ENCODE assay signal across 8 cellular contexts in the genomic region with DNA sequence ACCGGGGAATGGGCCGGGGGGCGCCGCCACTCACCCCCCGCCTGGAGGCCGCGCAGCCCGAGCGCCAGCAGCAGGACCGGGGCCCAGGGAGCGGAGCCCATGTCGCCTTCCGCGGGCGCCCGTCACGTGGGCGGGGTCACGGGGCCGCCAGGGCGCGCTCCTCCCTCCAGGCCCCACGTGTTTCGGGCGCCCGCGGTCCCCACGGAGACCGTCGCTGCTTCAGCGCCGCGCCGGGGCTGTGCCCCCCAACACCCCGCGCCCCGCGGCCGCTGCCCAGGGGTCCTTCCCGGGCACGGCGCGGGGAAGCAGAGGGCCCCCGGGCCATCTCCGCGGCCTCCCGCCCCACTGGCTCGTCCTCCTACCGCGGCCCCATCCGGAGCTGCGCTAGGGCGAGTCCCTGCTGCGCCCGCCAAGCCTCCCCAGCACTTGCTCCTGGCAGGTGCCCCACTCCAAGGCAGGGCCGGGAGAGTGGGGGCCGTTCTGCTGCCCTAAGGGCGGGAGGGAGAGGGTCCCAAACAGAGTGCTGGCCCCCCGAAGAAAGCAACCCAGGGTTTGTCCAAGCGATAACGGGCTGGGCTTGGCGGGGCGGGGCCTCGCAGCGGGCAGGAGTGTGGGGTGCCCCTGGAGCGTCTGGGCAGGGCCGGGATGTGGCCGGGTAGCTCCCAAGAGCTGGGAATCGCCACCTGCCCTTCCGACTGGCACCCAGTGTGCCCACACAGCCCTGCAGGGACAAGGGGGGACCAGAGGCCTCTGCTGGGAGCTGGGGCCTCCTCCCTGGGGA. TPM values are rescaled to one million over a fixed set of nuclear protein-coding genes. Genes with fewer than 3 reads are reported as not detected.
DNase-seq lines count a peak whose midpoint lies in the region; ATAC-seq, FAIRE-seq and TF ChIP-seq lines count a peak whose summit lies in the region.

A gene (minus strand): TSS at position 121 of the 781 bp plus-strand sequence. CDS start 20 bp downstream, at position 101.

- H3K9me1 ChIP-seq in endothelial cell of umbilical vein (replicated peaks; ENCODE audit: control insufficient read depth, extremely low read depth, insufficient read depth, low read length): no peaks in the 10 kb centered on the region

- peak; percentile 64 for ATAC-seq in HG02852 (IDR thresholded peaks at IDR 0.05; ENCODE audit: unreplicated experiment)

- H3K36me3 ChIP-seq in endothelial cell of umbilical vein (ENCODE audit: control insufficient read depth in 2 of 2, extremely low read depth in 1 of 2, insufficient read depth in 2 of 2, low read length in 2 of 2) (peaks cover 0 to 13% of the 10 kb centered on the region in 2 experiments), mucosa of rectum (ENCODE audit: control insufficient read depth in 2 of 2, insufficient read depth in 2 of 2, low read length in 2 of 2) (peaks cover 0 to 9% of the 10 kb centered on the region in 2 donors)

- H4K20me1 ChIP-seq in endothelial cell of umbilical vein (replicated peaks; ENCODE audit: control insufficient read depth, extremely low read depth, insufficient read depth, low read length): no peaks in the 10 kb centered on the region

- POLR2A ChIA-PET in endothelial cell of umbilical vein (lab: Charles Lee): interaction anchor here (0.8 to 1.3 kb wide), 3 partner anchors 15 to 126 kb away, joined by 3 to 4 read pairs (median 3); a partner anchor contains a TSS

- no peak within 1 kb of the TSS for H3K9ac ChIP-seq in endothelial cell of umbilical vein (replicated peaks; ENCODE audit: extremely low read depth, insufficient read depth, low read length)
- no peak within 1 kb of the TSS for H3K9ac ChIP-seq in mucosa of rectum (ENCODE audit: low read depth in 1 of 2, low read length in 2 of 2)

- CTCF ChIA-PET in endothelial cell of umbilical vein (lab: Charles Lee): interaction anchor here (1.3 to 5.4 kb wide), 4 partner anchors 15 to 126 kb away, joined by 3 to 26 read pairs (median 4); a partner anchor contains a TSS

- peak within 1 kb of the TSS; percentile 32 to 61 (median 53) for H3K4me3 ChIP-seq in endothelial cell of umbilical vein (replicated peaks in 1 of 3; ENCODE audit: insufficient read depth in 1 of 3, low read depth in 1 of 3, low read length in 3 of 3)
- H3K4me3 ChIP-seq in mucosa of rectum (ENCODE audit: low read length in 2 of 2): peak within 1 kb of the TSS; percentile 48 to 58

- no peak within 1 kb of the TSS for H3K4me2 ChIP-seq in endothelial cell of umbilical vein (ENCODE audit: insufficient read depth, low read length)

- H3K4me1 ChIP-seq in endothelial cell of umbilical vein (ENCODE audit: control insufficient read depth, extremely low read depth, insufficient read depth, low read length) (peaks cover 4% of the 10 kb centered on the region), mucosa of rectum (ENCODE audit: control insufficient read depth in 2 of 2, insufficient read depth in 2 of 2, low read length in 2 of 2) (peaks cover 0 to 4% of the 10 kb centered on the region in 2 donors)

- no peaks in the 10 kb centered on the region for H3K79me2 ChIP-seq in endothelial cell of umbilical vein (ENCODE audit: control insufficient read depth, insufficient read depth, low read length)

- H3K27ac ChIP-seq in endothelial cell of umbilical vein (ENCODE audit: insufficient read depth, low read depth, low read length) (no peak within 1 kb of the TSS), mucosa of rectum (ENCODE audit: low read depth in 2 of 2, low read length in 2 of 2) (no peak within 1 kb of the TSS)

- BruUV-seq in endothelial cell of umbilical vein (replicated peaks; lab: Mats Ljungman, UMichigan): no TSS peak

- peak; percentile 35 for TF ChIP-seq POLR2A in endothelial cell of umbilical vein (IDR thresholded peaks at IDR 0.05; ENCODE audit: low read depth, low read length)

- dilution Hi-C loops in endothelial cell of umbilical vein (cut with MboI; ENCODE audit: extremely low pct_ligation_motif_present, low sequenced_read_pairs): no loop called here

- FAIRE-seq in endothelial cell of umbilical vein (lab: Jason Lieb, UNC): no peak

- DNase-seq in NCI-H1436 (lab: John Stamatoyannopoulos, UW): peak; percentile 44
- no peak for DNase-seq in NCI-H1436 treated with DMSO at 0.1 percent for 48 hours (lab: John Stamatoyannopoulos, UW)
- peak; percentile 61 for DNase-seq in NCI-H774 (lab: John Stamatoyannopoulos, UW)
- peak; percentile 34 for DNase-seq in activated CD8-positive, alpha-beta memory T cell treated with anti-CD3 and anti-CD28 coated beads, Interleukin-2, amount 50 U/mL, for 24 hours (ENCODE audit: extremely low read depth)
- peak; percentile 33 for DNase-seq in endothelial cell of umbilical vein (ENCODE audit: low read depth, low spot score)
- peak; percentile 56 to 63 for DNase-seq in stimulated activated CD8-positive, alpha-beta memory T cell treated with anti-CD3 and anti-CD28 coated beads, Interleukin-4, amount 100 ng/mL, for 4 hours (ENCODE audit: low read depth in 2 of 2, low spot score in 1 of 2)

- intact Hi-C loops in endothelial cell of umbilical vein (cut with micrococcal nuclease): loop anchor here (2.0 to 5.0 kb wide), 2 partner anchors 28 to 62 kb away; a partner anchor contains a TSS

- H3K27me3 ChIP-seq in endothelial cell of umbilical vein (ENCODE audit: control insufficient read depth in 2 of 2, insufficient read depth in 2 of 2, low read length in 2 of 2) (no peaks in the 10 kb centered on the region), mucosa of rectum (ENCODE audit: control insufficient read depth in 2 of 2, insufficient read depth in 2 of 2, low read length in 2 of 2) (peaks cover 0 to 6% of the 10 kb centered on the region in 2 donors)

- peak within 1 kb of the TSS; percentile 80 for H2AFZ ChIP-seq in endothelial cell of umbilical vein (ENCODE audit: low read depth, low read length)

- H3K9me3 ChIP-seq in endothelial cell of umbilical vein (replicated peaks; ENCODE audit: control insufficient read depth, insufficient read depth, low read length): no peaks in the 10 kb centered on the region
- no peaks in the 10 kb centered on the region for H3K9me3 ChIP-seq in mucosa of rectum (ENCODE audit: control insufficient read depth in 2 of 2, low read length in 2 of 2)

- no peak for TF ChIP-seq CTCF in endothelial cell of umbilical vein (IDR thresholded peaks at IDR 0.05; ENCODE audit: extremely low read depth in 1 of 2, insufficient read depth in 1 of 2, low read depth in 1 of 2, low read length in 2 of 2)

TF ChIP-seq in endothelial cell of umbilical vein, 7 proteins besides CTCF, POLR2A, EP300 and RAD21:
- no peak for TF ChIP-seq GATA2 (IDR thresholded peaks at IDR 0.05; ENCODE audit: insufficient read depth, insufficient read length, low read depth, low read length)
- TF ChIP-seq JUN (IDR thresholded peaks at IDR 0.05; ENCODE audit: borderline replicate concordance, insufficient read depth, insufficient read length, low read depth): no peak
- TF ChIP-seq FOS (IDR thresholded peaks at IDR 0.05; ENCODE audit: borderline replicate concordance, insufficient read depth, low read length): no peak
- no peak for TF ChIP-seq EZH2 (IDR thresholded peaks at IDR 0.05; ENCODE audit: borderline replicate concordance, low read depth, low read length, severe bottlenecking)
- no peak for TF ChIP-seq MYC (IDR thresholded peaks at IDR 0.05; ENCODE audit: low read depth, low read length)
- peak; percentile 68 for TF ChIP-seq POLR2AphosphoS5 (IDR thresholded peaks at IDR 0.05; ENCODE audit: insufficient read depth, low read depth, low read length)
- TF ChIP-seq, protein P1, sequence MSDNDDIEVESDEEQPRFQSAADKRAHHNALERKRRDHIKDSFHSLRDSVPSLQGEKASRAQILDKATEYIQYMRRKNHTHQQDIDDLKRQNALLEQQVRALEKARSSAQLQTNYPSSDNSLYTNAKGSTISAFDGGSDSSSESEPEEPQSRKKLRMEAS (IDR thresholded peaks at IDR 0.05; ENCODE audit: insufficient read depth, insufficient read length): peak; percentile 78

RNA-seq across cellular contexts. Expression of the gene that starts here (rescaled TPM):
- total RNA-seq in endothelial cell of umbilical vein: 118 and 149 TPM in 2 replicates
- 200 and 247 TPM in 2 replicates for polyA plus RNA-seq in endothelial cell of umbilical vein
- 53.5 and 90.0 TPM in 2 replicates for polyA plus RNA-seq in endothelial cell of umbilical vein (2011; cell fraction: cytosol; rRNA removed)
- 303 and 309 TPM in 2 replicates for polyA plus RNA-seq in endothelial cell of umbilical vein (2011; cell fraction: nucleus; rRNA removed)
- 70.8 and 123 TPM in 2 replicates for polyA plus RNA-seq in endothelial cell of umbilical vein (2012)
- polyA minus RNA-seq in endothelial cell of umbilical vein: 39.8 and 54.6 TPM in 2 replicates
- polyA minus RNA-seq in endothelial cell of umbilical vein (2011; cell fraction: cytosol; rRNA and poly(A)+ RNA removed): 69.1 TPM
- polyA minus RNA-seq in endothelial cell of umbilical vein (2011; cell fraction: nucleus; rRNA and poly(A)+ RNA removed): 27.5 and 54.6 TPM in 2 replicates
